Comparison of ENCODE assay signal across 28 cellular contexts in genomic region chr1:202121006-202121405, GRCh38. TPM values are rescaled to one million over a fixed set of nuclear protein-coding genes. Genes with fewer than 3 reads are reported as not detected.
"Had no signal": no experiment of that assay in that cellular context is flagged by ENCODE, and none has a peak within 500 bp of the region (broad histone marks: within the 10 kb centered on the region; RNA-seq: fewer than 3 reads in every experiment).

No MANE protein-coding gene starts in this region.

- H3K9ac ChIP-seq: parathyroid adenoma had no signal

- H2AFZ ChIP-seq: parathyroid adenoma had no signal

- H3K4me1 Mint-ChIP-seq: natural killer cell; stimulated activated naive B cell treated with anti-CD40 and anti-IgM and Interleukin-4, amounts not matched to agents 10 μg/mL and 1 μg/mL and 100 μg/mL, for 72 hours; stimulated activated naive CD8-positive, alpha-beta T cell treated with anti-CD3 and anti-CD28 coated beads, Interleukin-15, amount 100 ng/mL, for 72 hours had no signal

- H3K9me3 Mint-ChIP-seq: mesothelial cell of epicardium; natural killer cell; stimulated activated naive B cell treated with anti-CD40 and anti-IgM and Interleukin-4, amounts not matched to agents 10 μg/mL and 1 μg/mL and 100 μg/mL, for 72 hours; stimulated activated naive CD8-positive, alpha-beta T cell treated with anti-CD3 and anti-CD28 coated beads, Interleukin-15, amount 100 ng/mL, for 72 hours had no signal

- H3K4me3 Mint-ChIP-seq: mesothelial cell of epicardium; natural killer cell; stimulated activated naive B cell treated with anti-CD40 and anti-IgM and Interleukin-4, amounts not matched to agents 10 μg/mL and 1 μg/mL and 100 μg/mL, for 72 hours; stimulated activated naive CD8-positive, alpha-beta T cell treated with anti-CD3 and anti-CD28 coated beads, Interleukin-15, amount 100 ng/mL, for 72 hours had no signal

- H3K4me1 ChIP-seq: gastrocnemius medialis, parathyroid adenoma, psoas muscle, spleen had no signal

- H3K4me3 ChIP-seq: coronary artery, gastrocnemius medialis, heart right ventricle, psoas muscle, right lobe of liver, spleen, thoracic aorta, transverse colon had no signal

- H3K36me3 ChIP-seq: gastrocnemius medialis, heart right ventricle, right lobe of liver, spleen, thoracic aorta, transverse colon had no signal

- DNase-seq: effector CD4-positive, alpha-beta T cell; gastrocnemius medialis; heart right ventricle; hypothalamus; kidney glomerular epithelial cell; mammary epithelial cell; natural killer cell; occipital lobe; psoas muscle; retina; right lobe of liver; spleen; stimulated activated CD4-positive, alpha-beta T cell treated with anti-CD3 and anti-CD28 coated beads, Interleukin-15, amount 100 ng/mL, for 24 hours; stimulated activated CD4-positive, alpha-beta T cell treated with anti-CD3 and anti-CD28 coated beads, Interleukin-1b, Interleukin-23, amount 100 ng/mL, for 48 hours; stimulated activated CD4-positive, alpha-beta T cell treated with anti-CD3 and anti-CD28 coated beads, Interleukin-4, amount 100 ng/mL, for 4 hours; stimulated activated naive B cell treated with anti-CD40 and anti-IgM and Interleukin-4, amounts not matched to agents 10 μg/mL and 1 μg/mL and 100 μg/mL, for 72 hours; stimulated activated naive CD8-positive, alpha-beta T cell treated with anti-CD3 and anti-CD28 coated beads, Interleukin-15, amount 100 ng/mL, for 72 hours; transverse colon had no signal

- H3K9me3 ChIP-seq: gastrocnemius medialis, heart right ventricle, psoas muscle, right lobe of liver, spleen, thoracic aorta, transverse colon had no signal

- H3K27ac ChIP-seq: coronary artery, gastrocnemius medialis, heart right ventricle, parathyroid adenoma, psoas muscle, right lobe of liver, spleen, thoracic aorta, transverse colon had no signal

- ATAC-seq: esophagus mucosa; gastrocnemius medialis; heart right ventricle; left lobe of liver; natural killer cell; psoas muscle; right lobe of liver; stimulated activated naive B cell treated with anti-CD40 and anti-IgM and Interleukin-4, amounts not matched to agents 10 μg/mL and 1 μg/mL and 100 μg/mL, for 72 hours; stimulated activated naive CD8-positive, alpha-beta T cell treated with anti-CD3 and anti-CD28 coated beads, Interleukin-15, amount 100 ng/mL, for 72 hours had no signal

- H3K27me3 ChIP-seq: gastrocnemius medialis, right lobe of liver, transverse colon had no signal

- H3K27ac Mint-ChIP-seq: natural killer cell; stimulated activated naive B cell treated with anti-CD40 and anti-IgM and Interleukin-4, amounts not matched to agents 10 μg/mL and 1 μg/mL and 100 μg/mL, for 72 hours; stimulated activated naive CD8-positive, alpha-beta T cell treated with anti-CD3 and anti-CD28 coated beads, Interleukin-15, amount 100 ng/mL, for 72 hours had no signal

- H3K36me3 Mint-ChIP-seq: mesothelial cell of epicardium; natural killer cell; stimulated activated naive B cell treated with anti-CD40 and anti-IgM and Interleukin-4, amounts not matched to agents 10 μg/mL and 1 μg/mL and 100 μg/mL, for 72 hours had no signal

- H3K79me2 ChIP-seq: parathyroid adenoma had no signal

RNA-seq across cellular contexts. Expression of gene GPR37L1, which starts 1.7 kb away (rescaled TPM):
- total RNA-seq: chondrocyte, dermis microvascular lymphatic vessel endothelial cell, left lobe of liver, mammary epithelial cell, myocyte, natural killer cell, psoas muscle, spleen, thoracic aorta had no signal

RNA-seq across cellular contexts. Expression of gene PTPN7, which starts 39.4 kb away (rescaled TPM):
- total RNA-seq: chondrocyte, fibroblast of villous mesenchyme, mammary epithelial cell, myocyte had no signal
